4 cellular contexts compared by ENCODE assay signal in genomic region chr6:19854421-19855015, GRCh38. TPM values are rescaled to one million over a fixed set of nuclear protein-coding genes. Genes with fewer than 3 reads are reported as not detected.
"Had no signal": no experiment of that assay in that cellular context is flagged by ENCODE, and none has a peak within 500 bp of the region (broad histone marks: within the 10 kb centered on the region; RNA-seq: fewer than 3 reads in every experiment).

No MANE protein-coding gene starts in this region.

RNA-seq across cellular contexts. Expression of gene ID4, which starts 17.3 kb away (rescaled TPM):
- total RNA-seq: naive thymus-derived CD4-positive, alpha-beta T cell; naive thymus-derived CD8-positive, alpha-beta T cell; natural killer cell; natural killer cell treated with Interleukin-12 subunit alpha and Interleukin-12 subunit beta and Interleukin-15 and Interleukin-18, amount 100 ng/mL, for 72 hours had no signal
- polyA plus RNA-seq: naive thymus-derived CD4-positive, alpha-beta T cell; naive thymus-derived CD8-positive, alpha-beta T cell had no signal
